ENCODE assay signal across 35 cellular contexts in the genomic region with DNA sequence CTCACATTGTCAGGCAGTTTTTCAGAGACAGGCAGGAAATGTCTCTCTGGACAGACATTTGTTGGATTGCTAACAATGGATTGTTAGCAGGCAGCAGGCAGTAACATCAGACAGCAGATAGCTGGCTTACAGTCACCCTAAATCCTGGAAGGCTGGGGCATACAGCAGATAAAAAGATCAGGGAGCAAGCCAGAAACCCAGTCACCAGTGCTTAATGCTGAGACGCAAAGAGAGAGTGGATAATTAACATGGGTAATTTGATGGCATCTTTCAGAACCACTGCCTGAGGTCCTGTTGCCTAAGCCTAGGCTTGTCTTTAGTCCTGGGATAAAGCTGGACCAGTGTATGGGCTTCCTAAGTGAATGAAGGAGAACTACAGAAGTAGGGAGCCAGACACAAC. TPM values are rescaled to one million over a fixed set of nuclear protein-coding genes. Genes with fewer than 3 reads are reported as not detected.
"Had no signal": no experiment of that assay in that cellular context is flagged by ENCODE, and none has a peak within 500 bp of the region (broad histone marks: within the 10 kb centered on the region; RNA-seq: fewer than 3 reads in every experiment).

No MANE protein-coding gene starts in this region.

- H3K27ac Mint-ChIP-seq: dendritic cell treated with granulocyte-macrophage colony-stimulating factor and Interleukin-4, amounts not matched to agents 40 ng/mL and 50 ng/mL, for 4 days; effector memory CD8-positive, alpha-beta T cell; endodermal cell; mesothelial cell of epicardium; naive B cell had no signal

- H3K9me3 ChIP-seq: colonic mucosa, esophagus squamous epithelium, gastrocnemius medialis, left lung, lower lobe of right lung, mucosa of descending colon had no signal

- ATAC-seq: effector memory CD8-positive, alpha-beta T cell; esophagus mucosa; gastrocnemius medialis; heart right ventricle; left cardiac atrium; left lung; left ventricle myocardium superior; lower lobe of right lung; mucosa of descending colon had no signal

- H3K36me3 Mint-ChIP-seq: mesothelial cell of epicardium, naive B cell had no signal

- H3K4me3 Mint-ChIP-seq: dendritic cell treated with granulocyte-macrophage colony-stimulating factor and Interleukin-4, amounts not matched to agents 40 ng/mL and 50 ng/mL, for 4 days; effector memory CD8-positive, alpha-beta T cell; endodermal cell; mesothelial cell of epicardium; naive B cell had no signal

- H3K36me3 ChIP-seq: colonic mucosa, esophagus squamous epithelium, gastrocnemius medialis, heart right ventricle, left lung, lower lobe of right lung had no signal

- H3K4me3 ChIP-seq: colonic mucosa, esophagus squamous epithelium, gastrocnemius medialis, heart right ventricle, left lung, lower lobe of right lung, mucosa of descending colon had no signal

- DNase-seq: colonic mucosa; cortex of kidney; effector CD8-positive, alpha-beta T cell; effector memory CD8-positive, alpha-beta T cell; endodermal cell; erythroblast; esophagus squamous epithelium; foreskin fibroblast; foreskin melanocyte; gastrocnemius medialis; glutamatergic neuron; head of caudate nucleus; heart right ventricle; hippocampal formation; left cardiac atrium; left lung; left ventricle myocardium superior; lower lobe of right lung; mesenchymal stem cell; mucosa of descending colon; naive B cell had no signal

- FAIRE-seq: endometrium, islet of Langerhans, keratinocyte had no signal

- H3K27me3 ChIP-seq: colonic mucosa, esophagus squamous epithelium, gastrocnemius medialis, heart right ventricle, left lung had no signal

- H3K27me3 Mint-ChIP-seq: dendritic cell treated with granulocyte-macrophage colony-stimulating factor and Interleukin-4, amounts not matched to agents 40 ng/mL and 50 ng/mL, for 4 days; effector memory CD8-positive, alpha-beta T cell had no signal

- H3K4me1 Mint-ChIP-seq: endodermal cell, mesothelial cell of epicardium, naive B cell had no signal

- H3K4me1 ChIP-seq: colonic mucosa, esophagus squamous epithelium, gastrocnemius medialis, heart right ventricle, left lung, lower lobe of right lung had no signal

- H3K27ac ChIP-seq: colonic mucosa, epithelial cell of prostate, esophagus squamous epithelium, gastrocnemius medialis, heart right ventricle, left lung, lower lobe of right lung had no signal

- H3K9me3 Mint-ChIP-seq: endodermal cell had no signal

RNA-seq across cellular contexts. Expression of a gene that starts 22.4 kb away (rescaled TPM):
- total RNA-seq: colonic mucosa, dermis microvascular lymphatic vessel endothelial cell, endodermal cell, esophagus mucosa, esophagus squamous epithelium, gastrocnemius medialis, glomerular endothelial cell, heart right ventricle, kidney epithelial cell, left cardiac atrium, left ventricle myocardium superior, lower leg skin, lung microvascular endothelial cell, mesenteric fat pad, mesothelial cell of epicardium, mucosa of descending colon, myocyte had no signal
- polyA plus RNA-seq: heart right ventricle had no signal
